In the genomic region with DNA sequence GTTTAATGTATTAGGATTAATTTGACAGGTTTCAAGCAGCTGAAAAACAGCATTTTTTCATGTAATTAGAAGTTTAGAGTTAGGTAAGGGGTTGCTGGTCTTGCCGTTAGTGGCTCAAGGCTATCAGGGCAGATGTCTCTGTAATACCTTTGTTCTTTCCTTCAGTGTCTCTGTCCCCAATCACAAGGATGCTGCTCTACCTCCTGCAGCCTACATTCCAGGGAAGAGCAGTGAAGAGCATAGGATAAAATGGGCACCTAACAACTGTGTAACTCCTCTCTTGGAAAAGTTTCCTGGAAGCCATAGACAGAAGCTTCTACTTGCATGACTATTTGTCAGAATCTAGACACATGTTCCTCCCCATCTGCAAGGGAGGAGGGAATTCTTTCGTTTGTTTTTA, we compare ENCODE assay signal across 3 cellular contexts.
TF ChIP-seq lines count a peak whose summit lies in the region.

No MANE protein-coding gene starts in this region.

TF ChIP-seq in GM23338, 12 proteins besides CTCF, POLR2A, EP300 and RAD21 (continues in another document):
- TF ChIP-seq ZNF114 (CRISPR knock-in tag; IDR thresholded peaks at IDR 0.05) (no peak), STAT1 (IDR thresholded peaks at IDR 0.05; ENCODE audit: unreplicated experiment) (no peak)
- TF ChIP-seq, protein P1, sequence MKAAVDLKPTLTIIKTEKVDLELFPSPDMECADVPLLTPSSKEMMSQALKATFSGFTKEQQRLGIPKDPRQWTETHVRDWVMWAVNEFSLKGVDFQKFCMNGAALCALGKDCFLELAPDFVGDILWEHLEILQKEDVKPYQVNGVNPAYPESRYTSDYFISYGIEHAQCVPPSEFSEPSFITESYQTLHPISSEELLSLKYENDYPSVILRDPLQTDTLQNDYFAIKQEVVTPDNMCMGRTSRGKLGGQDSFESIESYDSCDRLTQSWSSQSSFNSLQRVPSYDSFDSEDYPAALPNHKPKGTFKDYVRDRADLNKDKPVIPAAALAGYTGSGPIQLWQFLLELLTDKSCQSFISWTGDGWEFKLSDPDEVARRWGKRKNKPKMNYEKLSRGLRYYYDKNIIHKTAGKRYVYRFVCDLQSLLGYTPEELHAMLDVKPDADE (IDR thresholded peaks at IDR 0.05) = no peak

TF ChIP-seq in IMR-90, 13 proteins besides CTCF, POLR2A, EP300 and RAD21:
- no peak for TF ChIP-seq BHLHE40 (IDR thresholded peaks at IDR 0.05; ENCODE audit: low read depth, low read length)
- no peak for TF ChIP-seq RFX5 (IDR thresholded peaks at IDR 0.05; ENCODE audit: low read depth, low read length)
- TF ChIP-seq CHD1 (IDR thresholded peaks at IDR 0.05; ENCODE audit: low read depth, low read length) = no peak
- no peak for TF ChIP-seq MAFK (IDR thresholded peaks at IDR 0.05; ENCODE audit: low read depth, low read length)
- TF ChIP-seq FOS (IDR thresholded peaks at IDR 0.05; ENCODE audit: low read depth, low read length) = no peak
- no peak for TF ChIP-seq SMC3 (IDR thresholded peaks at IDR 0.05; ENCODE audit: low read depth, low read length)
- TF ChIP-seq MAZ (IDR thresholded peaks at IDR 0.05; ENCODE audit: borderline replicate concordance, low read depth, low read length) = no peak
- no peak for TF ChIP-seq NFE2L2 (IDR thresholded peaks at IDR 0.05; ENCODE audit: low read depth, low read length)
- TF ChIP-seq RCOR1 (IDR thresholded peaks at IDR 0.05; ENCODE audit: insufficient replicate concordance, low read length) = no peak
- no peak for TF ChIP-seq ELK1 (IDR thresholded peaks at IDR 0.05; ENCODE audit: borderline replicate concordance, low read depth, low read length)
- TF ChIP-seq USF2 (IDR thresholded peaks at IDR 0.05; ENCODE audit: low read depth, low read length) = no peak
- TF ChIP-seq CEBPB (IDR thresholded peaks at IDR 0.05; ENCODE audit: low read depth, low read length) = no peak
TF ChIP-seq in IMR-90: peak in this region for 0.

TF ChIP-seq in H1, 55 proteins besides CTCF, POLR2A, EP300 and RAD21:
- TF ChIP-seq CTBP2 (IDR thresholded peaks at IDR 0.05; ENCODE audit: borderline replicate concordance, insufficient read depth, insufficient read length, low read length) (no peak), TEAD4 (IDR thresholded peaks at IDR 0.05; ENCODE audit: low read depth, low read length) (peak; percentile 61)
